Comparison of ENCODE assay signal across 8 cellular contexts in genomic region chr7:135509589-135509838, GRCh38. TPM values are rescaled to one million over a fixed set of nuclear protein-coding genes. Genes with fewer than 3 reads are reported as not detected.
A peak's percentile ranks its signal among the peaks of the same experiment; 100 is the strongest.
DNase-seq lines count a peak whose midpoint lies in the region; ATAC-seq and TF ChIP-seq lines count a peak whose summit lies in the region.

No MANE protein-coding gene starts in this region.

- TF ChIP-seq CTCF in AG04449 (IDR thresholded peaks at IDR 0.05; ENCODE audit: insufficient read depth, low read length, missing control alignments), result no peak
- TF ChIP-seq CTCF in choroid plexus epithelial cell (conservative IDR thresholded peaks at IDR 0.05; ENCODE audit: low read depth, low read length), result no peak

- H3K9me3 ChIP-seq in HUES64 (ENCODE audit: insufficient read depth, low read depth, low read length) (no peaks in the 10 kb centered on the region), mesodermal cell (ENCODE audit: control insufficient read depth, low read length) (no peaks in the 10 kb centered on the region)

- peak overlapping the region; percentile 99 for H3K9ac ChIP-seq in HUES64 (ENCODE audit: low read depth, low read length)

- CTCF ChIA-PET in AG04449 (lab: Yijun Ruan, JAX), result no interaction called here

- H3K4me1 ChIP-seq in HUES64 (ENCODE audit: insufficient read depth, low read length) (peaks cover 12% of the 10 kb centered on the region), mesodermal cell (ENCODE audit: control insufficient read depth, insufficient read depth, low read length, poor library complexity, severe bottlenecking) (no peaks in the 10 kb centered on the region)

- peaks cover 7% of the 10 kb centered on the region; the same call in 1 of the 2 replicates for H3K27me3 ChIP-seq in HUES64 (ENCODE audit: insufficient read depth, low read length)

- H3K4me3 ChIP-seq in AG04449 (ENCODE audit: low read depth, low read length) (peak overlapping the region; percentile 90), HUES64 (ENCODE audit: low read length) (peak overlapping the region; percentile 84), choroid plexus epithelial cell (ENCODE audit: low read depth, low read length) (peak overlapping the region; percentile 95), mesodermal cell (ENCODE audit: extremely low read depth, insufficient read depth, low read length, poor library complexity, severe bottlenecking) (peak overlapping the region; percentile 75)

- H3K27ac ChIP-seq in HUES64 (ENCODE audit: low read depth, low read length), result peak overlapping the region; percentile 96
- H3K27ac ChIP-seq in mesodermal cell (ENCODE audit: low read depth, low read length, severe bottlenecking), result peak overlapping the region; percentile 91

- under 1% methylated on average over 14 of the region's 14 CpGs for WGBS in HUES64
- 0% methylated on average over 5 to 10 of the region's 14 CpGs for WGBS in mesodermal cell (ENCODE audit: insufficient coverage in 2 of 2), 2 experiments

- ATAC-seq in HG02678 (IDR thresholded peaks at IDR 0.05; ENCODE audit: unreplicated experiment), result no peak

- DNase-seq in AG04449 (ENCODE audit: low read depth, low spot score) (no peak), choroid plexus epithelial cell (ENCODE audit: low read depth) (no peak), AML-193 (lab: John Stamatoyannopoulos, UW) (no peak), NK-92 (lab: John Stamatoyannopoulos, UW; ENCODE audit: unreplicated experiment) (no peak)
- no peak for DNase-seq in activated T-cell treated with anti-CD3 and anti-CD28 coated beads, Interleukin-2, amount 50 U/mL, for 48 hours

- H3K36me3 ChIP-seq in HUES64 (ENCODE audit: insufficient read depth, low read length) (no peaks in the 10 kb centered on the region), mesodermal cell (ENCODE audit: control insufficient read depth, insufficient read depth, low read length) (peaks cover 4% of the 10 kb centered on the region)

- POLR2A ChIA-PET in AG04449 (lab: Yijun Ruan, JAX), result interaction anchor here (0.6 kb wide), 1 partner anchor 11 kb away, joined by 3 read pairs; no protein-coding TSS in a partner anchor

RNA-seq across cellular contexts. Expression of gene CNOT4, which starts 0.4 kb away (rescaled TPM):
- 13.6 TPM for polyA plus RNA-seq in HUES64 (2013, experiment 1 of 2)
- polyA plus RNA-seq in HUES64 (2013, experiment 2 of 2), result 14.1 TPM
- 17.0 TPM for polyA plus RNA-seq in mesodermal cell (2013, experiment 1 of 2)
- polyA plus RNA-seq in mesodermal cell (2013, experiment 2 of 2), result 16.0 TPM

RNA-seq across cellular contexts. Expression of gene NUP205, which starts 48.2 kb away (rescaled TPM):
- polyA plus RNA-seq in HUES64 (2013, experiment 1 of 2), result 97.9 TPM
- 106 TPM for polyA plus RNA-seq in HUES64 (2013, experiment 2 of 2)
- polyA plus RNA-seq in mesodermal cell (2013, experiment 1 of 2), result 72.9 TPM
- 63.4 TPM for polyA plus RNA-seq in mesodermal cell (2013, experiment 2 of 2)
